8 cellular contexts compared by ENCODE assay signal in the genomic region with DNA sequence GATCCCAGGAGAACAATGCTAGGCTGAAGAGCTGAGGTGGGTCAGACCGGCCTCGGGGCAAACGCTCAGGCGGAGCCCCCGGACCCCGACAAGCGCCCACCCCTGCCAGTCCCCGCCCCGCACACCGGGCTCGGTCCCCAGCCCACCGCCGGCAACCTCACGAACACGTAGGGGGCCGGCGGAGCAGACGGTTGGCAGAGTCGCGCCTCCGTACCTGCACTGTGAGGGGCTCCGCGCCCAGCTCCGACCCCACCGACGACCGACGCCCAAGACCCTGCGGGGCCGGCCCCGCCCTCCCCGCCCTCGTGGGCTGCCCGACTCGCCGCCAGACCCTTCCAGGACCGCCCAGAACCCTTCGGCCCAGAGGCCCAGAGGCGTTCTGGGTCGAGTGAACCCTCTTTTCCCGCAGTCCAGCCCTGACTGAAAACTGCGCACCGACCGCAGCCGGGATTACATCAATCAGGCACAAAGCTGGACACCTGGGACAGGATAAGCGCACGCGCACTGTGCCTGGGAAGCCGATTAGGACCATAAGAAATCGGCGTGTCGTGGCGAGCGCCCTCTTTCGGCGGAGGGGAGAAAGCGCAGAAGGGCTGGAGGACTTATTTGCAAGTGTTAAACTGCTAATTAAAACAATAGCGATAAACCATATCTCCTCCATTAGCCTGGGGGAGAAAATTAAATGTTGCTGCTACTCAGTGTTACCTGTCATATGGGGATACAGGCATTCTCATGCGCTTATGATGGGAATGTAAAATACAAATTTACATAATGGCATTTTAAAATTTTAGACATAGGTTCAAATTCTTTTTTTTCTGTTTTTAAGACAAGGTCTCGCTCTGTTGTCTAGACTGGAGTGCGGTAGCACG. TPM values are rescaled to one million over a fixed set of nuclear protein-coding genes. Genes with fewer than 3 reads are reported as not detected.
DNase-seq lines count a peak whose midpoint lies in the region; ATAC-seq and TF ChIP-seq lines count a peak whose summit lies in the region.

No MANE protein-coding gene starts in this region.

- intact Hi-C loops in sciatic nerve (cut with DNase I) = no loop called here

- TF ChIP-seq CTCF in GM13976 (IDR thresholded peaks at IDR 0.05; ENCODE audit: borderline replicate concordance, control extremely low read depth, extremely low read depth, insufficient read depth, missing control alignments) = peak; percentile 97

- DNase-seq in GM13976 (ENCODE audit: low spot score) = peak; percentile 95
- peak; percentile 49 for DNase-seq in NCI-H2029 treated with DMSO at 0.1 percent for 48 hours (lab: John Stamatoyannopoulos, UW)
- DNase-seq in T1000 (lab: John Stamatoyannopoulos, UW) = peak; percentile 77
- DNase-seq in astrocyte of the hippocampus (ENCODE audit: low read depth, low spot score) = peak; percentile 95
- peak; percentile 55 to 96 (median 83) for DNase-seq in hypothalamus (lab: John Stamatoyannopoulos, UW)
- peak; percentile 97 for DNase-seq in sciatic nerve (ENCODE audit: low spot score)
- no peak for DNase-seq in cortex of kidney (lab: John Stamatoyannopoulos, UW)

- ATAC-seq in HG02885 (IDR thresholded peaks at IDR 0.05; ENCODE audit: poor library complexity, unreplicated experiment) = peak; percentile 78
- ATAC-seq in sciatic nerve = peak; percentile 94

- in situ Hi-C loops in GM13976 (cut with MboI; ENCODE audit: low sequenced_read_pairs, unreplicated experiment) = no loop called here

RNA-seq across cellular contexts. Expression of a gene that starts 11.7 kb away (rescaled TPM):
- total RNA-seq in sciatic nerve = 146 TPM

RNA-seq across cellular contexts. Expression of a gene that starts 29.6 kb away (rescaled TPM):
- 4.4 TPM for total RNA-seq in sciatic nerve

RNA-seq across cellular contexts. Expression of a gene that starts 29.7 kb away (rescaled TPM):
- total RNA-seq in sciatic nerve = 14.0 TPM

RNA-seq across cellular contexts. Expression of a gene that starts 48.6 kb away (rescaled TPM):
- 12.6 TPM for total RNA-seq in sciatic nerve

RNA-seq across cellular contexts. Expression of a gene that starts 49.9 kb away (rescaled TPM):
- 76.0 TPM for total RNA-seq in sciatic nerve
